In the genomic region with DNA sequence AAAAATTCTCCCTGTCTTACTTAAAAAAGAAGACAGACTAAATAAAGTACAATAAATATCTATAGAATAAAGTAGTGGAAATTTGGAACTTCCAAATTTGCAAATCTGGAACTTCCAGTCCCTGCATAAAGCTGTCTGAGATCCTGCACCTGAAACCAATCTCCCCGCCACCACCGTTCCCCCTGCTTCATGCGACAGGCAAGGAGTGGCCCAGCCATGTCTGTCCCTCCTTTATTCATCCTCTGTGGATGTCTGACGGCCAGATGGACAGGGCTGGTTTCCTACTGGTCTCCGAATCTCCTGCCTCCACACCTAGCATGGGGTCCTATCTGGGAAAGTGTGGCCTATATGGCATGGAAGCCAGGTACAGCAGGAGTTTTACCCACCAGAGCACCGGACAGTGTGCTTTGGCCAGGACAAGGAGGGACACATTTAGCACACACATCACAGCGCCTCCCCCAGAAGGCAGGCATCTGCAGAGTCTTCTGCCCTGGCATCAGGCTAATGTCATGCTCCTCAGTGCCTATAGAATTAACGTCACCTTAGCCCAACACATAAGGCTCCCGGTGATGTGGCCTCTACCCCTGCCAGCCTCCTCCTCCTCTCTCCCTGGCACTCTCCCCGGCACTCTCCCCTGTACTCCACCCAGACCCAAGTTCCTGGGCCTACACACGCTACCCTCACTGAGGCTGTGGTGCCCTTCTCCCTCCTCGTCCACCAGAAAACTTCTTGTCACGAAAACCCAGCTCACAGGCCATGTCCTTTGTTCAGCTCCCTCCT, we compare ENCODE assay signal across 13 cellular contexts.
DNase-seq lines count a peak whose midpoint lies in the region; ATAC-seq and TF ChIP-seq lines count a peak whose summit lies in the region.
"Had no signal": no experiment of that assay in that cellular context is flagged by ENCODE, and none has a peak within 500 bp of the region (broad histone marks: within the 10 kb centered on the region; RNA-seq: fewer than 3 reads in every experiment).

No MANE protein-coding gene starts in this region.

- no peaks in the 10 kb centered on the region for H3K79me1 ChIP-seq in mesendoderm (ENCODE audit: low read length)

- intact Hi-C loops in colonic mucosa (cut with DNase I), result no loop called here

- H2BK120ac ChIP-seq in mesendoderm (ENCODE audit: low read depth, low read length), result no peak overlapping the region

- H3K27me3 Mint-ChIP-seq in activated naive CD8-positive, alpha-beta T cell treated with anti-CD3 and anti-CD28 coated beads, Interleukin-2, amount 10 ng/mL, durations not matched to agents 7 days and 5 days, result no peaks in the 10 kb centered on the region
- H3K27me3 Mint-ChIP-seq in activated naive CD8-positive, alpha-beta T cell treated with anti-CD3 and anti-CD28 coated beads for 36 hours, result no peaks in the 10 kb centered on the region
- H3K27me3 Mint-ChIP-seq: activated naive CD4-positive, alpha-beta T cell treated with anti-CD3 and anti-CD28 coated beads, Interleukin-2, amount 50 U/mL, for 24 hours had no signal

- H3K36me3 ChIP-seq in colonic mucosa, result no peaks in the 10 kb centered on the region
- no peaks in the 10 kb centered on the region for H3K36me3 ChIP-seq in mesendoderm (ENCODE audit: control insufficient read depth, insufficient read depth, low read length)
- H3K36me3 ChIP-seq in upper lobe of left lung, result no peaks in the 10 kb centered on the region
- H3K36me3 ChIP-seq: cardiac muscle cell, WERI-Rb-1 had no signal

- no peak overlapping the region for H2BK15ac ChIP-seq in mesendoderm (replicated peaks; ENCODE audit: low read depth)

- no peak overlapping the region for H3K4me3 Mint-ChIP-seq in activated naive CD8-positive, alpha-beta T cell treated with anti-CD3 and anti-CD28 coated beads, Interleukin-2, amount 10 ng/mL, durations not matched to agents 7 days and 5 days
- no peak overlapping the region for H3K4me3 Mint-ChIP-seq in activated naive CD8-positive, alpha-beta T cell treated with anti-CD3 and anti-CD28 coated beads for 36 hours
- H3K4me3 Mint-ChIP-seq: activated naive CD4-positive, alpha-beta T cell treated with anti-CD3 and anti-CD28 coated beads, Interleukin-2, amount 50 U/mL, for 24 hours had no signal

- no peak overlapping the region for H3K23ac ChIP-seq in mesendoderm (ENCODE audit: low read length)

- H3K27me3 ChIP-seq in colonic mucosa, result no peaks in the 10 kb centered on the region
- no peaks in the 10 kb centered on the region for H3K27me3 ChIP-seq in mesendoderm (ENCODE audit: insufficient read depth, low read length, poor library complexity)
- H3K27me3 ChIP-seq in upper lobe of left lung, result no peaks in the 10 kb centered on the region
- H3K27me3 ChIP-seq: cardiac muscle cell had no signal

- TF ChIP-seq POLR2A in upper lobe of left lung (IDR thresholded peaks at IDR 0.05), result no peak

- H2AK5ac ChIP-seq in mesendoderm (ENCODE audit: low read length), result no peak overlapping the region

- peak; percentile 14 for DNase-seq in activated naive CD8-positive, alpha-beta T cell treated with anti-CD3 and anti-CD28 coated beads, Interleukin-2, amount 10 ng/mL, durations not matched to agents 7 days and 5 days
- no peak for DNase-seq in activated naive CD8-positive, alpha-beta T cell treated with anti-CD3 and anti-CD28 coated beads for 36 hours
- DNase-seq in colonic mucosa (no peak), mesendoderm (no peak), upper lobe of left lung (no peak), NCI-H82 (lab: John Stamatoyannopoulos, UW) (no peak), pons (ENCODE audit: low spot score) (no peak), KG1 (lab: John Stamatoyannopoulos, UW) (no peak)
- DNase-seq: activated CD8-positive, alpha-beta memory T cell treated with anti-CD3 and anti-CD28 coated beads, Interleukin-2, amount 50 U/mL, for 48 hours; Calu3; WERI-Rb-1 had no signal

- POLR2A ChIA-PET in activated naive CD8-positive, alpha-beta T cell treated with anti-CD3 and anti-CD28 coated beads, Interleukin-2, amount 10 ng/mL, durations not matched to agents 7 days and 5 days (lab: Charles Lee), result no interaction called here

- no peaks in the 10 kb centered on the region for H3K9me3 Mint-ChIP-seq in activated naive CD8-positive, alpha-beta T cell treated with anti-CD3 and anti-CD28 coated beads, Interleukin-2, amount 10 ng/mL, durations not matched to agents 7 days and 5 days
- H3K9me3 Mint-ChIP-seq in activated naive CD8-positive, alpha-beta T cell treated with anti-CD3 and anti-CD28 coated beads for 36 hours, result no peaks in the 10 kb centered on the region
- H3K9me3 Mint-ChIP-seq: activated naive CD4-positive, alpha-beta T cell treated with anti-CD3 and anti-CD28 coated beads, Interleukin-2, amount 50 U/mL, for 24 hours had no signal

- H4K5ac ChIP-seq in mesendoderm (ENCODE audit: low read length), result no peak overlapping the region

- H3K36me3 Mint-ChIP-seq in activated naive CD8-positive, alpha-beta T cell treated with anti-CD3 and anti-CD28 coated beads, Interleukin-2, amount 10 ng/mL, durations not matched to agents 7 days and 5 days, result no peaks in the 10 kb centered on the region
- H3K36me3 Mint-ChIP-seq in activated naive CD8-positive, alpha-beta T cell treated with anti-CD3 and anti-CD28 coated beads for 36 hours, result no peaks in the 10 kb centered on the region
- H3K36me3 Mint-ChIP-seq: activated naive CD4-positive, alpha-beta T cell treated with anti-CD3 and anti-CD28 coated beads, Interleukin-2, amount 50 U/mL, for 24 hours had no signal

- H3K4ac ChIP-seq in mesendoderm (ENCODE audit: low read depth, low read length), result no peak overlapping the region

- no CpG with 5 or more reads among the region's 13 CpGs for WGBS in mesendoderm (ENCODE audit: extremely low coverage, insufficient coverage, low lambda C conversion rate)
- WGBS in upper lobe of left lung, 2 donors, result 90 to 94% methylated on average over 11 to 13 of the region's 13 CpGs

- no peak overlapping the region for H2BK5ac ChIP-seq in mesendoderm (ENCODE audit: low read length)

- no peak for TF ChIP-seq CTCF in colonic mucosa (IDR thresholded peaks at IDR 0.05)
- TF ChIP-seq CTCF in upper lobe of left lung (IDR thresholded peaks at IDR 0.05), result no peak

- H3K4me2 ChIP-seq in mesendoderm (ENCODE audit: low read length), result no peak overlapping the region

- no peaks in the 10 kb centered on the region for H3K9me3 ChIP-seq in colonic mucosa
- H3K9me3 ChIP-seq in upper lobe of left lung, result no peaks in the 10 kb centered on the region

- no peak overlapping the region for H3K9ac ChIP-seq in colonic mucosa (ENCODE audit: low read depth in 2 of 2, low read length in 2 of 2)
- no peak overlapping the region for H3K9ac ChIP-seq in mesendoderm (ENCODE audit: low read length)

- no peak overlapping the region for H3K18ac ChIP-seq in mesendoderm (ENCODE audit: low read length)

- H4K8ac ChIP-seq in mesendoderm (ENCODE audit: low read depth, low read length), result no peak overlapping the region

- peaks cover 29% of the 10 kb centered on the region for H3K4me1 Mint-ChIP-seq in activated naive CD8-positive, alpha-beta T cell treated with anti-CD3 and anti-CD28 coated beads, Interleukin-2, amount 10 ng/mL, durations not matched to agents 7 days and 5 days
- peaks cover 16% of the 10 kb centered on the region for H3K4me1 Mint-ChIP-seq in activated naive CD8-positive, alpha-beta T cell treated with anti-CD3 and anti-CD28 coated beads for 36 hours

- peak overlapping the region; percentile 34 for H3K56ac ChIP-seq in mesendoderm (ENCODE audit: low read length)

- ATAC-seq in activated naive CD8-positive, alpha-beta T cell treated with anti-CD3 and anti-CD28 coated beads, Interleukin-2, amount 10 ng/mL, durations not matched to agents 7 days and 5 days (ENCODE audit: low read depth), result no peak
- ATAC-seq in upper lobe of left lung (ENCODE audit: low FRiP score in 2 of 2), result no peak

- H3K27ac Mint-ChIP-seq in activated naive CD8-positive, alpha-beta T cell treated with anti-CD3 and anti-CD28 coated beads, Interleukin-2, amount 10 ng/mL, durations not matched to agents 7 days and 5 days, result peak overlapping the region; percentile 10
- H3K27ac Mint-ChIP-seq in activated naive CD8-positive, alpha-beta T cell treated with anti-CD3 and anti-CD28 coated beads for 36 hours, result no peak overlapping the region
- H3K27ac Mint-ChIP-seq: activated naive CD4-positive, alpha-beta T cell treated with anti-CD3 and anti-CD28 coated beads, Interleukin-2, amount 50 U/mL, for 24 hours had no signal

- no peak for TF ChIP-seq EP300 in upper lobe of left lung (IDR thresholded peaks at IDR 0.05)

- no peaks in the 10 kb centered on the region for H3K4me1 ChIP-seq in colonic mucosa
- peaks cover 1% of the 10 kb centered on the region for H3K4me1 ChIP-seq in mesendoderm (ENCODE audit: control insufficient read depth, low read depth, low read length)
- H3K4me1 ChIP-seq in upper lobe of left lung, result peaks cover 11 to 38% (median 31%) of the 10 kb centered on the region in 4 donors

- H3K27ac ChIP-seq in colonic mucosa (peak overlapping the region; percentile 28), mesendoderm (ENCODE audit: low read depth, low read length) (no peak overlapping the region), upper lobe of left lung (peak overlapping the region; percentile 51 to 76 (median 68))
- H3K27ac ChIP-seq: cardiac muscle cell, WERI-Rb-1 had no signal

- peaks cover 2% of the 10 kb centered on the region for H3K79me2 ChIP-seq in mesendoderm (ENCODE audit: control insufficient read depth, insufficient read depth, low read length)

- no peak overlapping the region for H3K4me3 ChIP-seq in colonic mucosa
- H3K4me3 ChIP-seq in mesendoderm (ENCODE audit: low read length), result no peak overlapping the region
- H3K4me3 ChIP-seq in upper lobe of left lung, result no peak overlapping the region
- H3K4me3 ChIP-seq: cardiac muscle cell had no signal
